Comparison of ENCODE assay signal across 10 cellular contexts in genomic region chr5:122091942-122092600, GRCh38. TPM values are rescaled to one million over a fixed set of nuclear protein-coding genes. Genes with fewer than 3 reads are reported as not detected.
DNase-seq lines count a peak whose midpoint lies in the region; ATAC-seq, FAIRE-seq and TF ChIP-seq lines count a peak whose summit lies in the region.
"Had no signal": no experiment of that assay in that cellular context is flagged by ENCODE, and none has a peak within 500 bp of the region (broad histone marks: within the 10 kb centered on the region; RNA-seq: fewer than 3 reads in every experiment).

No MANE protein-coding gene starts in this region.

- no peak overlapping the region for H3K27ac Mint-ChIP-seq in GM23338
- H3K27ac Mint-ChIP-seq in activated CD4-positive, alpha-beta memory T cell treated with anti-CD3 and anti-CD28 coated beads for 36 hours, result no peak overlapping the region
- H3K27ac Mint-ChIP-seq: activated naive CD8-positive, alpha-beta T cell treated with anti-CD3 and anti-CD28 coated beads, Interleukin-2, amount 50 U/mL, for 24 hours had no signal

- peaks cover 14% of the 10 kb centered on the region for H3K4me1 Mint-ChIP-seq in GM23338
- H3K4me1 Mint-ChIP-seq in activated CD4-positive, alpha-beta memory T cell treated with anti-CD3 and anti-CD28 coated beads for 36 hours (ENCODE audit: low read depth), result no peaks in the 10 kb centered on the region
- H3K4me1 Mint-ChIP-seq: activated naive CD8-positive, alpha-beta T cell treated with anti-CD3 and anti-CD28 coated beads, Interleukin-2, amount 50 U/mL, for 24 hours had no signal

- no peak overlapping the region for H3K4me3 Mint-ChIP-seq in GM23338
- H3K4me3 Mint-ChIP-seq in activated CD4-positive, alpha-beta memory T cell treated with anti-CD3 and anti-CD28 coated beads for 36 hours, result no peak overlapping the region
- H3K4me3 Mint-ChIP-seq: activated naive CD8-positive, alpha-beta T cell treated with anti-CD3 and anti-CD28 coated beads, Interleukin-2, amount 50 U/mL, for 24 hours had no signal

- H3K9me2 ChIP-seq in GM23338 (ENCODE audit: insufficient read depth), result no peaks in the 10 kb centered on the region

- H3K36me3 ChIP-seq in GM23338 (ENCODE audit: insufficient read depth) (no peaks in the 10 kb centered on the region), keratinocyte (ENCODE audit: control insufficient read depth in 2 of 2, extremely low read depth in 1 of 2, insufficient read depth in 2 of 2, low read length in 2 of 2) (no peaks in the 10 kb centered on the region)

- DNase-seq in GM23338 (ENCODE audit: low spot score) (peak; percentile 81), T1000 (lab: John Stamatoyannopoulos, UW) (peak; percentile 1), keratinocyte (ENCODE audit: low read depth, low spot score) (no peak), NCI-H1436 (lab: John Stamatoyannopoulos, UW) (no peak), cortex of kidney (lab: John Stamatoyannopoulos, UW) (no peak)
- DNase-seq in activated CD4-positive, alpha-beta memory T cell treated with anti-CD3 and anti-CD28 coated beads for 36 hours, result no peak
- DNase-seq: activated naive CD8-positive, alpha-beta T cell treated with anti-CD3 and anti-CD28 coated beads, Interleukin-2, amount 50 U/mL, for 24 hours; occipital lobe had no signal

- no peak overlapping the region for H3K4me2 ChIP-seq in GM23338
- peak overlapping the region; percentile 32 for H3K4me2 ChIP-seq in keratinocyte (ENCODE audit: control insufficient read depth, extremely low read depth, insufficient read depth, low read depth, low read length)

- H3K27me3 ChIP-seq in GM23338 (ENCODE audit: insufficient read depth) (no peaks in the 10 kb centered on the region), keratinocyte (ENCODE audit: control insufficient read depth, extremely low read depth, insufficient read depth, low read length) (no peaks in the 10 kb centered on the region)

- ATAC-seq in GM23338 (peak; percentile 76), HG03442 (IDR thresholded peaks at IDR 0.05; ENCODE audit: unreplicated experiment) (no peak)
- ATAC-seq: activated naive CD8-positive, alpha-beta T cell treated with anti-CD3 and anti-CD28 coated beads, Interleukin-2, amount 50 U/mL, for 24 hours had no signal

- FAIRE-seq in A204.1 (lab: Jason Lieb, UNC), result peak; percentile 11
- no peak for FAIRE-seq in keratinocyte (lab: Jason Lieb, UNC)

- H2AFZ ChIP-seq in GM23338, result peak overlapping the region; percentile 75
- H2AFZ ChIP-seq in keratinocyte (ENCODE audit: control insufficient read depth, low read length), result no peak overlapping the region

- no peaks in the 10 kb centered on the region for H3K27me3 Mint-ChIP-seq in GM23338 (ENCODE audit: insufficient read depth, low read depth, poor library complexity)
- no peaks in the 10 kb centered on the region for H3K27me3 Mint-ChIP-seq in activated CD4-positive, alpha-beta memory T cell treated with anti-CD3 and anti-CD28 coated beads for 36 hours
- H3K27me3 Mint-ChIP-seq: activated naive CD8-positive, alpha-beta T cell treated with anti-CD3 and anti-CD28 coated beads, Interleukin-2, amount 50 U/mL, for 24 hours had no signal

- no peaks in the 10 kb centered on the region for H3K36me3 Mint-ChIP-seq in GM23338 (ENCODE audit: low read depth)
- H3K36me3 Mint-ChIP-seq in activated CD4-positive, alpha-beta memory T cell treated with anti-CD3 and anti-CD28 coated beads for 36 hours, result no peaks in the 10 kb centered on the region

- H3K4me1 ChIP-seq in GM23338 (ENCODE audit: insufficient read depth) (peaks cover 13% of the 10 kb centered on the region), keratinocyte (ENCODE audit: control insufficient read depth, extremely low read depth, insufficient read depth, low read length) (peaks cover 5% of the 10 kb centered on the region)

- no peak overlapping the region for H3K4me3 ChIP-seq in GM23338
- H3K4me3 ChIP-seq in keratinocyte (ENCODE audit: control insufficient read depth in 2 of 3, extremely low read depth in 1 of 3, insufficient read depth in 2 of 3, low read depth in 1 of 3, low read length in 3 of 3), result no peak overlapping the region

- CTCF ChIA-PET in activated CD4-positive, alpha-beta memory T cell treated with anti-CD3 and anti-CD28 coated beads for 36 hours (lab: Charles Lee), result interaction anchor here (1.0 kb wide), 1 partner anchor 11 kb away, joined by 3 read pairs; no protein-coding TSS in a partner anchor

- H3K27ac ChIP-seq in GM23338 (ENCODE audit: low read depth) (no peak overlapping the region), keratinocyte (ENCODE audit: control insufficient read depth, insufficient read depth, low read length) (no peak overlapping the region)

- H4K20me1 ChIP-seq in GM23338 (replicated peaks; ENCODE audit: insufficient read depth), result no peaks in the 10 kb centered on the region
- no peaks in the 10 kb centered on the region for H4K20me1 ChIP-seq in keratinocyte (ENCODE audit: control insufficient read depth, extremely low read depth, insufficient read depth, low read length)

- H3K9me1 ChIP-seq in keratinocyte (ENCODE audit: control insufficient read depth, extremely low read depth, insufficient read depth, low read length), result no peaks in the 10 kb centered on the region

- dilution Hi-C loops in keratinocyte (cut with MboI; ENCODE audit: extremely low pct_ligation_motif_present, low sequenced_read_pairs), result no loop called here

- H3F3A ChIP-seq in GM23338 (replicated peaks; ENCODE audit: low read depth), result no peaks in the 10 kb centered on the region

- H3K9me3 ChIP-seq in keratinocyte (ENCODE audit: control insufficient read depth, low read depth, low read length), result no peaks in the 10 kb centered on the region

- POLR2A ChIA-PET in activated CD4-positive, alpha-beta memory T cell treated with anti-CD3 and anti-CD28 coated beads for 36 hours (lab: Charles Lee), result no interaction called here

- H3K9ac ChIP-seq in keratinocyte (ENCODE audit: control insufficient read depth, extremely low read depth, insufficient read depth, low read length), result no peak overlapping the region

- peak; percentile 72 to 74 for TF ChIP-seq CTCF in GM23338 (conservative IDR thresholded peaks at IDR 0.05; ENCODE audit: low read depth in 2 of 2)
- peak in 2 of 3 experiments; percentile 49 to 58 for TF ChIP-seq CTCF in keratinocyte (optimal IDR thresholded peaks at IDR 0.05 in 1 of 3, IDR thresholded peaks at IDR 0.05 in 1 of 3, conservative IDR thresholded peaks at IDR 0.05 in 1 of 3; ENCODE audit: extremely low read depth in 1 of 3, insufficient read depth in 2 of 3, low read length in 3 of 3)

- H3K79me2 ChIP-seq in GM23338 (replicated peaks; ENCODE audit: insufficient read depth) (no peaks in the 10 kb centered on the region), keratinocyte (ENCODE audit: control insufficient read depth, insufficient read depth, low read length) (no peaks in the 10 kb centered on the region)

- no peaks in the 10 kb centered on the region for H3K9me3 Mint-ChIP-seq in GM23338
- H3K9me3 Mint-ChIP-seq in activated CD4-positive, alpha-beta memory T cell treated with anti-CD3 and anti-CD28 coated beads for 36 hours, result no peaks in the 10 kb centered on the region
- H3K9me3 Mint-ChIP-seq: activated naive CD8-positive, alpha-beta T cell treated with anti-CD3 and anti-CD28 coated beads, Interleukin-2, amount 50 U/mL, for 24 hours had no signal

- intact Hi-C loops in activated CD4-positive, alpha-beta memory T cell treated with anti-CD3 and anti-CD28 coated beads for 36 hours (cut with micrococcal nuclease), result no loop called here

TF ChIP-seq in GM23338, 12 proteins besides CTCF, POLR2A, EP300 and RAD21 (continues in another document):
- no peak for TF ChIP-seq NANOG (IDR thresholded peaks at IDR 0.05; ENCODE audit: borderline replicate concordance)
- TF ChIP-seq EZH2 (IDR thresholded peaks at IDR 0.05; ENCODE audit: low read depth, unreplicated experiment), result no peak

RNA-seq across cellular contexts. Expression of gene LOX, which starts 14.0 kb away (rescaled TPM):
- total RNA-seq in GM23338 (2014; rRNA removed; shearing (Covaris generic)), result 1.2 and 1.8 TPM in 2 replicates
- polyA plus RNA-seq in GM23338 (2016; fragmentation: Nextera tagmentation; extraction: Ambion mirVana) (1.1 and 1.5 TPM in 2 replicates), keratinocyte (0.13 to 0.93 TPM (median 0.33 TPM) in 3 replicates)
- polyA plus RNA-seq in keratinocyte (2011; ENCODE audit: low read depth), result 0.46 TPM
- 0.30 and 0.52 TPM in 2 replicates for polyA plus RNA-seq in keratinocyte (2011; cell fraction: cytosol; rRNA removed)
- 0.47 and 0.68 TPM in 2 replicates for polyA plus RNA-seq in keratinocyte (2011; cell fraction: nucleus; rRNA removed)
- polyA plus RNA-seq in keratinocyte (2012; ENCODE audit: low replicate concordance), result 0.73 and 1.00 TPM in 2 replicates
- polyA minus RNA-seq in keratinocyte, result 0.64 to 1.9 TPM (median 1.1 TPM) in 3 replicates
- polyA minus RNA-seq in keratinocyte (2011; cell fraction: cytosol; rRNA and poly(A)+ RNA removed), result 1.2 TPM
- polyA minus RNA-seq in keratinocyte (2011; cell fraction: nucleus; rRNA and poly(A)+ RNA removed), result 1.2 TPM in 1 of 2 replicates, not detected in the other
- not detected for total RNA-seq in activated CD4-positive, alpha-beta memory T cell treated with anti-CD3 and anti-CD28 coated beads for 36 hours

RNA-seq across cellular contexts. Expression of gene ZNF474, which starts 37.3 kb away (rescaled TPM):
- 0.59 TPM in 1 of 2 replicates, not detected in the other for total RNA-seq in GM23338 (2014; rRNA removed; shearing (Covaris generic))
- polyA plus RNA-seq in GM23338 (2016; fragmentation: Nextera tagmentation; extraction: Ambion mirVana) (not detected in 2 replicates), keratinocyte (0.05 to 0.08 TPM in 2 of 3 replicates, not detected in the other)
- 0.59 TPM for polyA plus RNA-seq in keratinocyte (2011; ENCODE audit: low read depth)
- polyA plus RNA-seq in keratinocyte (2011; cell fraction: cytosol; rRNA removed), result 0.04 and 0.15 TPM in 2 replicates
- 0.20 and 0.23 TPM in 2 replicates for polyA plus RNA-seq in keratinocyte (2011; cell fraction: nucleus; rRNA removed)
- 0.13 TPM in 1 of 2 replicates, not detected in the other for polyA plus RNA-seq in keratinocyte (2012; ENCODE audit: low replicate concordance)
- polyA minus RNA-seq in keratinocyte, result 0.46 TPM in 1 of 3 replicates, not detected in the others
- polyA minus RNA-seq in keratinocyte (2011; cell fraction: cytosol; rRNA and poly(A)+ RNA removed), result not detected
- not detected in 2 replicates for polyA minus RNA-seq in keratinocyte (2011; cell fraction: nucleus; rRNA and poly(A)+ RNA removed)
- not detected for total RNA-seq in activated CD4-positive, alpha-beta memory T cell treated with anti-CD3 and anti-CD28 coated beads for 36 hours

Comparison
In these comparisons a context has a peak if more than half of its experiments do, and no peak if none do; other contexts are left out.
1. DNase-seq: peak in GM23338 (single experiment) and T1000 (single experiment); none in keratinocyte (single experiment), NCI-H1436 (single experiment), activated CD4-positive, alpha-beta memory T cell treated with anti-CD3 and anti-CD28 coated beads for 36 hours (single experiment) and cortex of kidney (single experiment).